15 cellular contexts compared by ENCODE assay signal in the genomic region with DNA sequence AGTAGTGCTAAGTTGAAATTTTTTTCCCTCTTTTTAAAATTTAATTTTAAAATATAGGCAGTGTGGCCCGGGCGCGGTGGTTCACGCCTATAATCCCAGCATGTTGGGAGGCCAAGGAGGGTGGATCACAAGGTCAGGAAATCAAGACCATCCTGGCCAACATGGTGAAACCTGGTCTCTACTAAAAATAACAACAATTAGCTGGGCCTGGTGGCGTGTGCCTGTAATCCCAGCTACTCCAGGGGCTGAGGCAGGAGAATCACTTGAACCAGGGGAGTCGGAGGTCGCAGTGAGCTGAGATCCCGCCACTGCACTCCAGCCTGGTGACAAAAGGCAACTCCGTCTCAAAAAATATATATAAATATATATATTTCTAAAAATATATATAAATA. TPM values are rescaled to one million over a fixed set of nuclear protein-coding genes. Genes with fewer than 3 reads are reported as not detected.
"Had no signal": no experiment of that assay in that cellular context is flagged by ENCODE, and none has a peak within 500 bp of the region (broad histone marks: within the 10 kb centered on the region; RNA-seq: fewer than 3 reads in every experiment).

No MANE protein-coding gene starts in this region.

RNA-seq across cellular contexts. Expression of gene SLC12A3, which starts 57.3 kb away (rescaled TPM):
- total RNA-seq: dermis blood vessel endothelial cell; esophagus squamous epithelium; heart right ventricle; left ventricle myocardium superior; lower lobe of right lung; mesothelial cell of epicardium; mucosa of descending colon; natural killer cell treated with Interleukin-12 subunit alpha and Interleukin-12 subunit beta and Interleukin-15 and Interleukin-18, amount 100 ng/mL, for 72 hours; neural crest cell; omental fat pad; progenitor cell of endocrine pancreas; right lobe of liver; transverse colon; ureter; vagina had no signal
- polyA plus RNA-seq: heart right ventricle had no signal
